ENCODE assay signal across 8 cellular contexts in the genomic region with DNA sequence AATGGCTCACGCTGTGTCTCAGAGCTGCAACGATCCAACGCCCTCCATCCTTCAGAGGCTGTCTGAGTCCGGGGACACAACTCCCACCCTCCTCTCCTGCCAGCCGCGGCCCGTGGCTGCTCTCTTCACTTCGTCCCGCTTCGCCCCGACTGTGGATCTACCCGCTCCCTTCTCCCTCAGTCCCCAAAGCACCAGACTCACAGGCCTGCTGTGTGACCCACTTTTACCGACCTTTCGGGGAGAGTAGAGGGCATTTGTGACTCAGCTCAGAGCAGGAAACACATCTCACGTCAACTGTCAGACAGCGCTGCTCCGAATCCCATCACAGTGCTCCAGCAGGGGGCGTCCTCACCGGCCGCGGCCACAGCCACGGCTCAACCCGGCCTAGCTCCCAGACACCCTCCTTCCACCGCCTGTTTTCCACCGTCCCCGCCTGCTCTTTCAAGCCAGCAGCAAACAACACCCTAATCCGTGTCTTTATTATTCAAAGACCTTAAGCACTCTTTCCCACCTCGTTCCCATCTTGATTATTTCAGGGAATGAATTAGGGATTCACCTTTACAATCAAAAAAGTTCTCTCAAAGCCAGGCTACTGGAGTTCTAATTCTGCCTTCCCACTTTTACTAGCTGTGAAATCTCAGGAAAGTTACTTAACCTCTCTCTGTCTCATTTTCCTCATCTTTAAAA. TPM values are rescaled to one million over a fixed set of nuclear protein-coding genes. Genes with fewer than 3 reads are reported as not detected.
DNase-seq lines count a peak whose midpoint lies in the region; ATAC-seq, FAIRE-seq and TF ChIP-seq lines count a peak whose summit lies in the region.

No MANE protein-coding gene starts in this region.

- ATAC-seq in GM21717 (IDR thresholded peaks at IDR 0.05; ENCODE audit: unreplicated experiment), result peak; percentile 64

- FAIRE-seq in bronchial epithelial cell (lab: Jason Lieb, UNC), result no peak

- H3K27me3 ChIP-seq in bronchial epithelial cell (ENCODE audit: control insufficient read depth, insufficient read depth, low read length), result no peaks in the 10 kb centered on the region

- H3K4me3 ChIP-seq in bronchial epithelial cell (ENCODE audit: low read depth, low read length), result no peak overlapping the region

- DNase-seq in Caki2 (ENCODE audit: low read depth), result peak; percentile 71
- DNase-seq in NCI-H1048 (lab: John Stamatoyannopoulos, UW), result peak; percentile 61
- DNase-seq in activated CD4-positive, CD25-positive, alpha-beta regulatory T cell (lab: John Stamatoyannopoulos, UW), result peak; percentile 73 to 81 (median 80)
- peak; percentile 66 for DNase-seq in bronchial epithelial cell (ENCODE audit: low read depth)
- peak; percentile 96 for DNase-seq in islet precursor cell
- peak; percentile 74 to 91 for DNase-seq in stimulated activated CD4-positive, alpha-beta T cell treated with anti-CD3 and anti-CD28 coated beads, Interleukin-12 subunit alpha, Interleukin-12 subunit beta, amount 100 ng/mL, for 24 hours (ENCODE audit: low read depth in 2 of 2)
- no peak for DNase-seq in NCI-H1092 treated with DMSO at 0.1 percent for 48 hours (lab: John Stamatoyannopoulos, UW)

- no peaks in the 10 kb centered on the region for H3K36me3 ChIP-seq in bronchial epithelial cell (ENCODE audit: control insufficient read depth, insufficient read depth, low read length)

- TF ChIP-seq CTCF in bronchial epithelial cell (IDR thresholded peaks at IDR 0.05; ENCODE audit: insufficient read depth, low read length, severe bottlenecking), result peak; percentile 96

- in situ Hi-C loops in Caki2 (cut with HindIII; ENCODE audit: low pct_unique_long_range_greater_than_20kb, low sequenced_read_pairs), result no loop called here

RNA-seq across cellular contexts. Expression of gene AQP2, which starts 5.0 kb away (rescaled TPM):
- not detected in 2 replicates for total RNA-seq in Caki2 (2014; rRNA removed; shearing (Covaris generic); ENCODE audit: low replicate concordance)
- total RNA-seq in bronchial epithelial cell, result not detected in 2 replicates

RNA-seq across cellular contexts. Expression of gene AQP5, which starts 16.1 kb away (rescaled TPM):
- total RNA-seq in Caki2 (2014; rRNA removed; shearing (Covaris generic); ENCODE audit: low replicate concordance), result not detected in 2 replicates
- total RNA-seq in bronchial epithelial cell, result 1.3 and 9.9 TPM in 2 replicates

RNA-seq across cellular contexts. Expression of gene AQP6, which starts 27.2 kb away (rescaled TPM):
- not detected in 2 replicates for total RNA-seq in Caki2 (2014; rRNA removed; shearing (Covaris generic); ENCODE audit: low replicate concordance)
- total RNA-seq in bronchial epithelial cell, result under 0.01 TPM in 1 of 2 replicates, not detected in the other

RNA-seq across cellular contexts. Expression of gene FAIM2, which starts 41.8 kb away (rescaled TPM):
- total RNA-seq in Caki2 (2014; rRNA removed; shearing (Covaris generic); ENCODE audit: low replicate concordance), result not detected in 2 replicates
- total RNA-seq in bronchial epithelial cell, result 0.53 TPM in 1 of 2 replicates, not detected in the other
